ENCODE assay signal across 8 cellular contexts in genomic region chr2:240567872-240568677, GRCh38. TPM values are rescaled to one million over a fixed set of nuclear protein-coding genes. Genes with fewer than 3 reads are reported as not detected.
DNase-seq lines count a peak whose midpoint lies in the region; ATAC-seq and TF ChIP-seq lines count a peak whose summit lies in the region.

TSS of gene RNPEPL1 (plus strand) at chr2:240568484. CDS start at chr2:240568587, 103 bp downstream.

- TF ChIP-seq CTCF in GM12865 (IDR thresholded peaks at IDR 0.05; ENCODE audit: insufficient read depth, low read depth, low read length, missing control alignments): no peak

- peak within 1 kb of the TSS; percentile 81 to 88 for H3K9ac ChIP-seq in mucosa of rectum (ENCODE audit: low read depth in 1 of 2, low read length in 2 of 2)

- no peaks in the 10 kb centered on the region for H3K9me3 ChIP-seq in esophagus (ENCODE audit: control insufficient read depth in 2 of 2, insufficient read depth in 1 of 2, low read depth in 1 of 2, low read length in 1 of 2)
- H3K9me3 ChIP-seq in mucosa of rectum (ENCODE audit: control insufficient read depth in 2 of 2, low read length in 2 of 2): no peaks in the 10 kb centered on the region
- no peaks in the 10 kb centered on the region for H3K9me3 ChIP-seq in thymus (ENCODE audit: control insufficient read depth)

- peak within 1 kb of the TSS; percentile 96 for H3K27ac ChIP-seq in esophagus (ENCODE audit: low read depth in 2 of 2, low read length in 1 of 2)
- peak within 1 kb of the TSS; percentile 99 for H3K27ac ChIP-seq in mucosa of rectum (ENCODE audit: low read depth in 2 of 2, low read length in 2 of 2)
- H3K27ac ChIP-seq in thymus (ENCODE audit: low read depth): peak within 1 kb of the TSS; percentile 89

- WGBS in esophagus, 2 donors: 1% methylated on average over 34 to 106 of the region's 106 CpGs
- under 1% methylated on average over 106 of the region's 106 CpGs for WGBS in thymus

- peak; percentile 62 for DNase-seq in GM12865 (ENCODE audit: low read depth)
- peak; percentile 41 for DNase-seq in NCI-H345 treated with DMSO at 0.1 percent for 48 hours (lab: John Stamatoyannopoulos, UW; ENCODE audit: unreplicated experiment)
- peak; percentile 51 for DNase-seq in activated T-cell treated with anti-CD3 and anti-CD28 coated beads for 48 hours (ENCODE audit: low read depth)
- DNase-seq in NCI-H1694 treated with DMSO at 0.1 percent for 48 hours (lab: John Stamatoyannopoulos, UW): no peak

- H3K27me3 ChIP-seq in esophagus (ENCODE audit: control insufficient read depth in 1 of 2, insufficient read depth in 2 of 2, low read length in 2 of 2) (no peaks in the 10 kb centered on the region), mucosa of rectum (ENCODE audit: control insufficient read depth in 2 of 2, insufficient read depth in 2 of 2, low read length in 2 of 2) (no peaks in the 10 kb centered on the region), thymus (ENCODE audit: control insufficient read depth, insufficient read depth) (no peaks in the 10 kb centered on the region)

- peaks cover 32 to 49% of the 10 kb centered on the region in 2 donors for H3K4me1 ChIP-seq in esophagus (ENCODE audit: control insufficient read depth in 2 of 2, insufficient read depth in 2 of 2, low read length in 1 of 2)
- H3K4me1 ChIP-seq in mucosa of rectum (ENCODE audit: control insufficient read depth in 2 of 2, insufficient read depth in 2 of 2, low read length in 2 of 2): peaks cover 49 to 60% of the 10 kb centered on the region in 2 donors
- H3K4me1 ChIP-seq in thymus (ENCODE audit: control insufficient read depth, insufficient read depth, low read length): peaks cover 47% of the 10 kb centered on the region

- peak within 1 kb of the TSS; percentile 78 for H3K4me3 ChIP-seq in GM12865 (ENCODE audit: low read depth, low read length)
- peak within 1 kb of the TSS; percentile 80 to 87 for H3K4me3 ChIP-seq in esophagus (ENCODE audit: low read depth in 1 of 2, low read length in 2 of 2)
- H3K4me3 ChIP-seq in mucosa of rectum (ENCODE audit: low read length in 2 of 2): peak within 1 kb of the TSS; percentile 83 to 88
- peak within 1 kb of the TSS; percentile 81 for H3K4me3 ChIP-seq in thymus (ENCODE audit: low read length)

- H3K36me3 ChIP-seq in esophagus (ENCODE audit: control insufficient read depth in 2 of 2, insufficient read depth in 2 of 2, low read length in 1 of 2) (peaks cover 0 to 11% of the 10 kb centered on the region in 2 donors), mucosa of rectum (ENCODE audit: control insufficient read depth in 2 of 2, insufficient read depth in 2 of 2, low read length in 2 of 2) (peaks cover 0 to 2% of the 10 kb centered on the region in 2 donors), thymus (ENCODE audit: control insufficient read depth, insufficient read depth) (peaks cover 9% of the 10 kb centered on the region)

- peak; percentile 32 for ATAC-seq in HG02588 (IDR thresholded peaks at IDR 0.05; ENCODE audit: unreplicated experiment)

RNA-seq across cellular contexts. Expression of gene RNPEPL1, which starts in this region (rescaled TPM):
- polyA plus RNA-seq in esophagus (100 to 1,000 TPM in 1 of 2 donors, 10 to 100 TPM in 1; 65.9 to 160 TPM), thymus (109 TPM)
